Comparison of ENCODE assay signal across 36 cellular contexts in genomic region chr19:55536366-55536765, GRCh38. TPM values are rescaled to one million over a fixed set of nuclear protein-coding genes. Genes with fewer than 3 reads are reported as not detected.
"Had no signal": no experiment of that assay in that cellular context is flagged by ENCODE, and none has a peak within 500 bp of the region (broad histone marks: within the 10 kb centered on the region; RNA-seq: fewer than 3 reads in every experiment).

No MANE protein-coding gene starts in this region.

- H3K9me3 ChIP-seq: ascending aorta, gastroesophageal sphincter, left lung, mucosa of descending colon, pancreas, psoas muscle, tibial nerve had no signal

- H3K4me1 ChIP-seq: ascending aorta, left lung, pancreas, tibial nerve had no signal

- DNase-seq: activated CD4-positive, alpha-beta memory T cell treated with anti-CD3 and anti-CD28 coated beads for 36 hours; activated CD4-positive, alpha-beta T cell treated with anti-CD3 and anti-CD28 coated beads, Interleukin-2, amount 10 ng/mL, durations not matched to agents 24 days and 14 days; activated CD8-positive, alpha-beta memory T cell treated with anti-CD3 and anti-CD28 coated beads, Interleukin-2, amount 50 U/mL, for 4 hours; activated gamma-delta T cell; activated naive CD4-positive, alpha-beta T cell treated with anti-CD3 and anti-CD28 coated beads, Interleukin-2, amount 10 ng/mL, durations not matched to agents 7 days and 5 days; activated naive CD8-positive, alpha-beta T cell treated with anti-CD3 and anti-CD28 coated beads, Interleukin-2, amount 10 ng/mL, durations not matched to agents 7 days and 5 days; activated T-cell treated with anti-CD3 and anti-CD28 coated beads, Interleukin-2, amount 50 U/mL, for 1 hour; dorsolateral prefrontal cortex; effector memory CD4-positive, alpha-beta T cell; hippocampal formation; kidney glomerular epithelial cell; left lung; mucosa of descending colon; pancreas; psoas muscle; stimulated activated CD4-positive, alpha-beta T cell treated with anti-CD3 and anti-CD28 coated beads, Interleukin-2, amount 100 ng/mL, for 48 hours; stimulated activated naive CD4-positive, alpha-beta T cell treated with Interleukin-2 at 50 U/mL for 16 hours; T-helper 9 cell had no signal

- H3K27me3 ChIP-seq: ascending aorta, cardiac muscle cell, pancreas had no signal

- H3K4me3 ChIP-seq: ascending aorta, cardiac muscle cell, coronary artery, dorsolateral prefrontal cortex, gastroesophageal sphincter, left lung, lung, mucosa of descending colon, pancreas, psoas muscle, tibial nerve had no signal

- H3K36me3 ChIP-seq: ascending aorta, cardiac muscle cell, gastroesophageal sphincter, left lung, pancreas, tibial nerve, WERI-Rb-1 had no signal

- ATAC-seq: activated CD4-positive, CD25-positive, alpha-beta regulatory T cell treated with anti-CD3 and anti-CD28 coated beads, Interleukin-2, amount 50 U/mL, for 24 hours; gastroesophageal sphincter; left lung; mucosa of descending colon had no signal

- H3K27ac ChIP-seq: ascending aorta, cardiac muscle cell, coronary artery, dorsolateral prefrontal cortex, gastroesophageal sphincter, left lung, pancreas, tibial nerve, WERI-Rb-1 had no signal

RNA-seq across cellular contexts. Expression of gene SBK2, which starts 0.6 kb away (rescaled TPM):
- total RNA-seq: activated CD4-positive, alpha-beta memory T cell treated with anti-CD3 and anti-CD28 coated beads for 36 hours; activated CD4-positive, alpha-beta T cell treated with anti-CD3 and anti-CD28 coated beads, Interleukin-2, amount 10 ng/mL, durations not matched to agents 24 days and 14 days; activated CD8-positive, alpha-beta memory T cell treated with anti-CD3 and anti-CD28 coated beads for 36 hours; activated naive CD8-positive, alpha-beta T cell treated with anti-CD3 and anti-CD28 coated beads, Interleukin-2, amount 10 ng/mL, durations not matched to agents 7 days and 5 days; activated T-helper 1 cell treated with anti-CD3 and anti-CD28 coated beads, Interleukin-12 subunit alpha, Interleukin-12 subunit beta, Interleukin-2, Interleukin-4 antibody, amounts not matched to agents 30 ng/mL and 10 ng/mL and 1 ng/mL, durations not matched to agents 14 hours and 24 hours and 36 hours; ascending aorta; cerebellum; dorsolateral prefrontal cortex; endothelial cell of umbilical vein; fibroblast of lung; fibroblast of villous mesenchyme; gastroesophageal sphincter; left lung; mucosa of descending colon; temporal lobe; tibial nerve; ureter had no signal
- polyA plus RNA-seq: endothelial cell of umbilical vein, esophagus, fibroblast of lung, lung had no signal

RNA-seq across cellular contexts. Expression of gene SBK3, which starts 9.0 kb away (rescaled TPM):
- total RNA-seq: activated CD4-positive, alpha-beta memory T cell treated with anti-CD3 and anti-CD28 coated beads for 36 hours; activated CD4-positive, alpha-beta T cell treated with anti-CD3 and anti-CD28 coated beads, Interleukin-2, amount 10 ng/mL, durations not matched to agents 24 days and 14 days; activated CD8-positive, alpha-beta memory T cell treated with anti-CD3 and anti-CD28 coated beads for 36 hours; activated naive CD8-positive, alpha-beta T cell treated with anti-CD3 and anti-CD28 coated beads, Interleukin-2, amount 10 ng/mL, durations not matched to agents 7 days and 5 days; activated T-helper 1 cell treated with anti-CD3 and anti-CD28 coated beads, Interleukin-12 subunit alpha, Interleukin-12 subunit beta, Interleukin-2, Interleukin-4 antibody, amounts not matched to agents 30 ng/mL and 10 ng/mL and 1 ng/mL, durations not matched to agents 14 hours and 24 hours and 36 hours; ascending aorta; cerebellum; skeletal muscle tissue; temporal lobe had no signal
- polyA plus RNA-seq: cardiac muscle cell, fibroblast of lung had no signal
